ENCODE assay signal across 10 cellular contexts in the genomic region with DNA sequence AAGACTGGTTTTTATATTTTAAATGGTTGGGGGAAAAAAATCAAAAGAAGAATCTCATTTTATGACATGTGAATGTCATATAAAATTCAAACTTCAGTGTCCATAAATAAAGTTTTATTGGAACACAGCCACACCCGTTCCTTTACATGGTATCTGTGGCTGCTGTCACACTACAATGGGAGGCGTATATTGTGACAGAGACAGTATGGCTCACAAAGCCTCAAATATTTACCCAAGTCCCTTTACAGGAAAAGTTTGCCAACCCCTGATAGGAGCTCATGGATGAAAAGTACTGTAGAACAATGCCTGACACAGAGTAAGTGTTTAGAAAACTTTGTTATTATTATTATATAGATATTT. TPM values are rescaled to one million over a fixed set of nuclear protein-coding genes. Genes with fewer than 3 reads are reported as not detected.
A peak's percentile ranks its signal among the peaks of the same experiment; 100 is the strongest.
DNase-seq lines count a peak whose midpoint lies in the region; TF ChIP-seq lines count a peak whose summit lies in the region.
"Had no signal": no experiment of that assay in that cellular context is flagged by ENCODE, and none has a peak within 500 bp of the region (broad histone marks: within the 10 kb centered on the region; RNA-seq: fewer than 3 reads in every experiment).

No MANE protein-coding gene starts in this region.

- H3K4me1 Mint-ChIP-seq in activated CD4-positive, alpha-beta T cell treated with anti-CD3 and anti-CD28 coated beads, Interleukin-2, amount 10 ng/mL, durations not matched to agents 24 days and 14 days = peaks cover 49% of the 10 kb centered on the region

- 78 to 87% (median 85%) methylated on average over 2 of the region's 2 CpGs for WGBS in ovary, 3 donors

- H3K9me3 Mint-ChIP-seq in activated CD4-positive, alpha-beta T cell treated with anti-CD3 and anti-CD28 coated beads, Interleukin-2, amount 10 ng/mL, durations not matched to agents 24 days and 14 days = no peaks in the 10 kb centered on the region

- H4K20me1 ChIP-seq in BLaER1 = no peaks in the 10 kb centered on the region
- H4K20me1 ChIP-seq in PC-9 (ENCODE audit: insufficient read depth) = no peaks in the 10 kb centered on the region
- H4K20me1 ChIP-seq in osteoblast (ENCODE audit: insufficient read depth, low read length) = no peaks in the 10 kb centered on the region

- intact Hi-C loops in PC-9 (cut with micrococcal nuclease; ENCODE audit: unreplicated experiment) = no loop called here
- intact Hi-C loops in activated CD4-positive, alpha-beta T cell treated with anti-CD3 and anti-CD28 coated beads, Interleukin-2, amount 10 ng/mL, durations not matched to agents 24 days and 14 days (cut with micrococcal nuclease) = loop anchor here (5.0 to 10.0 kb wide), 2 partner anchors 551 to 839 kb away; partner anchors contain the start of genes BOD1 and STC2
- intact Hi-C loops in ovary (cut with DNase I) = loop anchor here in 1 of 4 donors (10.0 kb wide), 1 partner anchor 59 kb away; the partner anchor contains the start of gene ERGIC1

- H3K36me3 ChIP-seq in BLaER1 (no peaks in the 10 kb centered on the region), PC-9 (ENCODE audit: low read depth) (no peaks in the 10 kb centered on the region), osteoblast (ENCODE audit: insufficient read depth, low read length) (no peaks in the 10 kb centered on the region), ovary (no peaks in the 10 kb centered on the region)
- H3K36me3 ChIP-seq: BE2C had no signal

- H3K4me3 ChIP-seq in BLaER1 = no peak overlapping the region
- H3K4me3 ChIP-seq in PC-9 = no peak overlapping the region
- H3K4me3 ChIP-seq in osteoblast (ENCODE audit: insufficient read depth, low read length) = no peak overlapping the region
- no peak overlapping the region for H3K4me3 ChIP-seq in ovary

- TF ChIP-seq POLR2A in erythroblast (IDR thresholded peaks at IDR 0.05; ENCODE audit: low read length) (no peak), ovary (IDR thresholded peaks at IDR 0.05) (no peak)

- no peak overlapping the region for H3K4me3 Mint-ChIP-seq in activated CD4-positive, alpha-beta T cell treated with anti-CD3 and anti-CD28 coated beads, Interleukin-2, amount 10 ng/mL, durations not matched to agents 24 days and 14 days

- CTCF ChIA-PET in PC-9 (lab: Charles Lee) = interaction anchor here (0.7 kb wide), 1 partner anchor 62 kb away, joined by 3 read pairs; no protein-coding TSS in a partner anchor

- H3K79me2 ChIP-seq in PC-9 (ENCODE audit: low read depth) = no peaks in the 10 kb centered on the region
- no peaks in the 10 kb centered on the region for H3K79me2 ChIP-seq in osteoblast (ENCODE audit: insufficient read depth, low read length)

- H3K27me3 ChIP-seq in BLaER1 (no peaks in the 10 kb centered on the region), PC-9 (ENCODE audit: insufficient read depth, low read depth) (no peaks in the 10 kb centered on the region), osteoblast (ENCODE audit: insufficient read depth, low read length) (no peaks in the 10 kb centered on the region), ovary (no peaks in the 10 kb centered on the region)
- H3K27me3 ChIP-seq: BE2C had no signal

- peaks cover 91% of the 10 kb centered on the region for H3K4me1 ChIP-seq in BLaER1
- H3K4me1 ChIP-seq in PC-9 (replicated peaks; ENCODE audit: insufficient read depth) = peaks cover 71% of the 10 kb centered on the region
- peaks cover 55% of the 10 kb centered on the region for H3K4me1 ChIP-seq in osteoblast (ENCODE audit: insufficient read depth, low read length)
- H3K4me1 ChIP-seq in ovary (ENCODE audit: insufficient read depth) = no peaks in the 10 kb centered on the region
- H3K4me1 ChIP-seq: BE2C had no signal

- BruUV-seq in PC-9 (replicated peaks; lab: Mats Ljungman, UMichigan) = no TSS peak

- no peak for DNase-seq in PC-9
- peak; percentile 36 to 43 for DNase-seq in erythroblast (lab: John Stamatoyannopoulos, UW)
- no peak for DNase-seq in osteoblast (ENCODE audit: insufficient read length, low spot score, missing footprints)
- no peak for DNase-seq in activated CD4-positive, alpha-beta T cell treated with anti-CD3 and anti-CD28 coated beads, Interleukin-2, amount 10 ng/mL, durations not matched to agents 24 days and 14 days
- no peak for DNase-seq in GM19240 (ENCODE audit: insufficient read length, low spot score)
- DNase-seq in ovary = no peak
- DNase-seq in MV-4-11 (lab: John Stamatoyannopoulos, UW) = no peak
- DNase-seq: activated T-cell treated with anti-CD3 and anti-CD28 coated beads, Interleukin-2, amount 50 U/mL, for 1 hour; BE2C had no signal

- peaks cover 53% of the 10 kb centered on the region for H3F3A ChIP-seq in PC-9 (ENCODE audit: insufficient read depth, low read depth)

- H3K36me3 Mint-ChIP-seq in activated CD4-positive, alpha-beta T cell treated with anti-CD3 and anti-CD28 coated beads, Interleukin-2, amount 10 ng/mL, durations not matched to agents 24 days and 14 days (ENCODE audit: low read depth) = no peaks in the 10 kb centered on the region

- H3K9ac ChIP-seq in BLaER1 = no peak overlapping the region

- H3K27ac ChIP-seq in BLaER1 (no peak overlapping the region), PC-9 (peak overlapping the region; percentile 50; the same call in 1 of the 2 replicates), osteoblast (ENCODE audit: low read depth, low read length) (peak overlapping the region; percentile 100), ovary (no peak overlapping the region)

- no peaks in the 10 kb centered on the region for H3K9me3 ChIP-seq in BLaER1
- H3K9me3 ChIP-seq in PC-9 (ENCODE audit: insufficient read depth, low read depth) = no peaks in the 10 kb centered on the region
- H3K9me3 ChIP-seq in osteoblast (ENCODE audit: low read depth, low read length) = no peaks in the 10 kb centered on the region
- H3K9me3 ChIP-seq in ovary = no peaks in the 10 kb centered on the region
- H3K9me3 ChIP-seq: BE2C had no signal

- no peak for TF ChIP-seq EP300 in ovary (IDR thresholded peaks at IDR 0.05)

- POLR2A ChIA-PET in PC-9 (lab: Charles Lee; ENCODE audit: unreplicated experiment) = interaction anchor here (0.5 kb wide), 1 partner anchor 129 kb away, joined by 3 read pairs; no protein-coding TSS in a partner anchor

- no peaks in the 10 kb centered on the region for H3K9me2 ChIP-seq in PC-9 (ENCODE audit: insufficient read depth)

- no peaks in the 10 kb centered on the region for H3K27me3 Mint-ChIP-seq in activated CD4-positive, alpha-beta T cell treated with anti-CD3 and anti-CD28 coated beads, Interleukin-2, amount 10 ng/mL, durations not matched to agents 24 days and 14 days

- H3K4me2 ChIP-seq in BLaER1 (peak overlapping the region; percentile 87; the same call in 1 of the 2 replicates), PC-9 (no peak overlapping the region; the same call in 1 of the 2 replicates), osteoblast (ENCODE audit: insufficient read depth, low read length) (no peak overlapping the region)

- H2AFZ ChIP-seq in PC-9 = no peak overlapping the region
- H2AFZ ChIP-seq in osteoblast (ENCODE audit: low read length) = no peak overlapping the region

- TF ChIP-seq CTCF in PC-9 (conservative IDR thresholded peaks at IDR 0.05) (no peak), osteoblast (IDR thresholded peaks at IDR 0.05; ENCODE audit: extremely low read depth, low read depth, low read length) (no peak), ovary (IDR thresholded peaks at IDR 0.05) (no peak)

- no peak overlapping the region for H3K27ac Mint-ChIP-seq in activated CD4-positive, alpha-beta T cell treated with anti-CD3 and anti-CD28 coated beads, Interleukin-2, amount 10 ng/mL, durations not matched to agents 24 days and 14 days

RNA-seq across cellular contexts. Expression of gene DUSP1, which starts 5.2 kb away (rescaled TPM):
- total RNA-seq in PC-9 (2021) (10.3 and 18.4 TPM in 2 replicates), osteoblast (69.2 and 74.6 TPM in 2 replicates), ovary (1,000 to 10,000 TPM in 2 of 7 donors, 100 to 1,000 TPM in 5; 112 to 2,672 (median 185) TPM)
- total RNA-seq in activated CD4-positive, alpha-beta T cell treated with anti-CD3 and anti-CD28 coated beads, Interleukin-2, amount 10 ng/mL, durations not matched to agents 24 days and 14 days = 10.2 and 10.6 TPM in 2 replicates
- polyA plus RNA-seq in ovary = 100 to 1,000 TPM; 201 to 248 TPM

RNA-seq across cellular contexts. Expression of gene ERGIC1, which starts 57.8 kb away (rescaled TPM):
- total RNA-seq in PC-9 (2021) (106 and 159 TPM in 2 replicates), osteoblast (109 and 128 TPM in 2 replicates), ovary (100 to 1,000 TPM in 2 of 7 donors, 10 to 100 TPM in 5; 41.7 to 132 (median 92.3) TPM)
- total RNA-seq in activated CD4-positive, alpha-beta T cell treated with anti-CD3 and anti-CD28 coated beads, Interleukin-2, amount 10 ng/mL, durations not matched to agents 24 days and 14 days = 47.1 and 47.3 TPM in 2 replicates
- 100 to 1,000 TPM in 1 of 2 donors, 10 to 100 TPM in 1; 76.4 to 147 TPM for polyA plus RNA-seq in ovary

Comparison
In these comparisons a context has a peak if more than half of its experiments do, and no peak if none do; other contexts are left out.
1. H3K27ac ChIP-seq: peak in PC-9 (single experiment) and osteoblast (single experiment); none in BLaER1 (single experiment) and ovary (0 of 2).
2. DNase-seq: peak in erythroblast (2 of 2); none in PC-9 (0 of 2), osteoblast (single experiment), activated CD4-positive, alpha-beta T cell treated with anti-CD3 and anti-CD28 coated beads, Interleukin-2, amount 10 ng/mL, durations not matched to agents 24 days and 14 days (single experiment), GM19240 (single experiment), ovary (0 of 5) and MV-4-11 (single experiment).